28 cellular contexts compared by ENCODE assay signal in the genomic region with DNA sequence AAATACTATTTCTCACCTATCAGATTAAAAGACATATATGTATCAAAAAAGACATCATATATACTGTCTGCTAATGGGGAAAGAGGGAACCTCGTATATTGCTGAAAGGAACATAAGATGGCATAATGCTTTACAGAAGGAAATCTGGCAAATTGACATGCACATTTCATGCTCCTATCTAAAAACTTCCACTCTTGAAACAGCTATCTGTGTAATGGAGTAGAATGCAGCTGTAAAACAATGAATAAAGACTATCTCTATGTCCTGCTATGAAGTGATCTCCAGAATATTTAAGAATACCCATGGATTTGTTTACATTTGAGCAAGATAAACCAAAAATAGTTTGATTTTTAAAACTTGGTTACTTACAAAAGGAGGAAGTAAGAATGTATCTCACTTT.
DNase-seq lines count a peak whose midpoint lies in the region; ATAC-seq and TF ChIP-seq lines count a peak whose summit lies in the region.
"Had no signal": no experiment of that assay in that cellular context is flagged by ENCODE, and none has a peak within 500 bp of the region (broad histone marks: within the 10 kb centered on the region; RNA-seq: fewer than 3 reads in every experiment).

No MANE protein-coding gene starts in this region.

- peaks cover 99% of the 10 kb centered on the region for H3K79me2 ChIP-seq in DOHH2 (ENCODE audit: control insufficient read depth, low read length)

- peaks cover 36% of the 10 kb centered on the region for H3K36me3 Mint-ChIP-seq in WTC11

- intact Hi-C loops in posterior cingulate gyrus (cut with DNase I) = no loop called here

- POLR2A ChIA-PET in WTC11 (lab: Charles Lee) = no interaction called here

- no peak overlapping the region for H3K4me3 Mint-ChIP-seq in WTC11
- H3K4me3 Mint-ChIP-seq: activated naive CD4-positive, alpha-beta T cell treated with anti-CD3 and anti-CD28 coated beads, Interleukin-2, amount 50 U/mL, for 24 hours; activated T-helper 1 cell treated with anti-CD3 and anti-CD28 coated beads, Interleukin-12 subunit alpha, Interleukin-12 subunit beta, Interleukin-2, Interleukin-4 antibody, amounts not matched to agents 30 ng/mL and 10 ng/mL and 1 ng/mL, durations not matched to agents 14 hours and 24 hours and 36 hours had no signal

- H3K9me3 Mint-ChIP-seq in WTC11 = peaks cover 35% of the 10 kb centered on the region
- H3K9me3 Mint-ChIP-seq: activated naive CD4-positive, alpha-beta T cell treated with anti-CD3 and anti-CD28 coated beads, Interleukin-2, amount 50 U/mL, for 24 hours had no signal

- no peak overlapping the region for H3K27ac ChIP-seq in DOHH2 (ENCODE audit: low read depth, low read length)
- H3K27ac ChIP-seq: HL-60, pancreas, sigmoid colon, WERI-Rb-1 had no signal

- H3K27me3 Mint-ChIP-seq in WTC11 (ENCODE audit: low read depth) = no peaks in the 10 kb centered on the region
- H3K27me3 Mint-ChIP-seq: activated naive CD4-positive, alpha-beta T cell treated with anti-CD3 and anti-CD28 coated beads, Interleukin-2, amount 50 U/mL, for 24 hours; stimulated activated naive CD8-positive, alpha-beta T cell treated with anti-CD3 and anti-CD28 coated beads, Interleukin-15, Interleukin-2, amounts not matched to agents 100 ng/mL and 50 ng/mL, for 24 hours had no signal

- no peak overlapping the region for H3K4me3 ChIP-seq in DOHH2 (ENCODE audit: low read length)
- H3K4me3 ChIP-seq: GM12878, heart left ventricle, pancreas, sigmoid colon had no signal

- H3K9me2 ChIP-seq in DOHH2 (replicated peaks; ENCODE audit: control insufficient read depth, low read length) = no peaks in the 10 kb centered on the region

- H4K20me1 ChIP-seq in DOHH2 (ENCODE audit: control insufficient read depth, insufficient read depth, low read depth, low read length) = peaks cover 13% of the 10 kb centered on the region

- no peak for ATAC-seq in WTC11
- ATAC-seq: GM12878, SK-N-SH treated with all-trans-retinoic acid at 6 μM for 48 hours had no signal

- H3K27ac Mint-ChIP-seq in WTC11 = peak overlapping the region; percentile 66; the same call in 1 of the 2 replicates
- H3K27ac Mint-ChIP-seq: activated naive CD4-positive, alpha-beta T cell treated with anti-CD3 and anti-CD28 coated beads, Interleukin-2, amount 50 U/mL, for 24 hours; activated T-helper 1 cell treated with anti-CD3 and anti-CD28 coated beads, Interleukin-12 subunit alpha, Interleukin-12 subunit beta, Interleukin-2, Interleukin-4 antibody, amounts not matched to agents 30 ng/mL and 10 ng/mL and 1 ng/mL, durations not matched to agents 14 hours and 24 hours and 36 hours; stimulated activated naive CD8-positive, alpha-beta T cell treated with anti-CD3 and anti-CD28 coated beads, Interleukin-15, Interleukin-2, amounts not matched to agents 100 ng/mL and 50 ng/mL, for 24 hours had no signal

- H3F3A ChIP-seq in DOHH2 (ENCODE audit: control insufficient read depth, insufficient read depth) = peaks cover 6% of the 10 kb centered on the region; the same call in 1 of the 2 replicates

- H3K36me3 ChIP-seq in DOHH2 (ENCODE audit: control insufficient read depth, low read length) = peaks cover 71% of the 10 kb centered on the region
- H3K36me3 ChIP-seq: heart left ventricle, pancreas, sigmoid colon had no signal

- TF ChIP-seq CTCF in DOHH2 (IDR thresholded peaks at IDR 0.05; ENCODE audit: low read depth, low read length, poor library complexity, severe bottlenecking) (no peak), WTC11 (IDR thresholded peaks at IDR 0.05) (no peak)

- in situ Hi-C loops in G401 (cut with HindIII; ENCODE audit: low sequenced_read_pairs) = no loop called here

- DNase-seq in WTC11 (ENCODE audit: low spot score) = no peak
- peak; percentile 26 for DNase-seq in medulla oblongata (ENCODE audit: extremely low spot score)
- peak; percentile 70 for DNase-seq in superior temporal gyrus (ENCODE audit: extremely low spot score)
- DNase-seq in G401 (ENCODE audit: low spot score) = no peak
- no peak for DNase-seq in NCI-H128 (lab: John Stamatoyannopoulos, UW; ENCODE audit: unreplicated experiment)
- no peak for DNase-seq in posterior cingulate gyrus
- DNase-seq: activated CD4-positive, alpha-beta T cell treated with anti-CD3 and anti-CD28 coated beads, Interleukin-2, amount 50 U/mL, for 1 hour; anterior cingulate cortex; dermis blood vessel endothelial cell; DND-41; heart left ventricle; left cardiac atrium; mesendoderm; NCI-H1048; NCI-H187 treated with DMSO at 0.1 percent for 48 hours; NCI-H226; NCI-H748 treated with DMSO at 0.1 percent for 48 hours; pancreas; sigmoid colon; trophoblast cell; WERI-Rb-1 had no signal

- peaks cover 79% of the 10 kb centered on the region for H3K4me1 ChIP-seq in DOHH2 (ENCODE audit: control insufficient read depth, low read length)

- H3K27me3 ChIP-seq in DOHH2 (ENCODE audit: control insufficient read depth, low read length) = no peaks in the 10 kb centered on the region
- H3K27me3 ChIP-seq: heart left ventricle, pancreas, sigmoid colon had no signal

- H3K4me2 ChIP-seq in DOHH2 (ENCODE audit: low read length) = peak overlapping the region; percentile 8; the same call in 1 of the 2 replicates

- H3K4me1 Mint-ChIP-seq in WTC11 = peaks cover 56% of the 10 kb centered on the region

- CTCF ChIA-PET in WTC11 (lab: Charles Lee) = no interaction called here

- peaks cover 8% of the 10 kb centered on the region; the same call in 1 of the 2 replicates for H3K9me3 ChIP-seq in DOHH2 (ENCODE audit: control insufficient read depth, insufficient read depth, low read length)
- H3K9me3 ChIP-seq: pancreas, sigmoid colon had no signal

TF ChIP-seq in WTC11, 78 proteins besides CTCF, POLR2A, EP300 and RAD21 (continues in another document):
- TF ChIP-seq RORB (CRISPR knock-in tag; IDR thresholded peaks at IDR 0.05) (no peak), TEAD1 (CRISPR knock-in tag; IDR thresholded peaks at IDR 0.05) (no peak), MYBL2 (CRISPR knock-in tag; IDR thresholded peaks at IDR 0.05) (no peak), ELF4 (CRISPR knock-in tag; IDR thresholded peaks at IDR 0.05; ENCODE audit: low read depth) (no peak), JAZF1 (CRISPR knock-in tag; IDR thresholded peaks at IDR 0.05) (no peak), NR2C2 (CRISPR knock-in tag; IDR thresholded peaks at IDR 0.05) (no peak), JUN (CRISPR knock-in tag; IDR thresholded peaks at IDR 0.05) (no peak), GTF2I (CRISPR knock-in tag; conservative IDR thresholded peaks at IDR 0.05) (no peak)
- TF ChIP-seq, protein P1, sequence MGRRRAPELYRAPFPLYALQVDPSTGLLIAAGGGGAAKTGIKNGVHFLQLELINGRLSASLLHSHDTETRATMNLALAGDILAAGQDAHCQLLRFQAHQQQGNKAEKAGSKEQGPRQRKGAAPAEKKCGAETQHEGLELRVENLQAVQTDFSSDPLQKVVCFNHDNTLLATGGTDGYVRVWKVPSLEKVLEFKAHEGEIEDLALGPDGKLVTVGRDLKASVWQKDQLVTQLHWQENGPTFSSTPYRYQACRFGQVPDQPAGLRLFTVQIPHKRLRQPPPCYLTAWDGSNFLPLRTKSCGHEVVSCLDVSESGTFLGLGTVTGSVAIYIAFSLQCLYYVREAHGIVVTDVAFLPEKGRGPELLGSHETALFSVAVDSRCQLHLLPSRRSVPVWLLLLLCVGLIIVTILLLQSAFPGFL (CRISPR knock-in tag; IDR thresholded peaks at IDR 0.05; ENCODE audit: borderline replicate concordance) = no peak
- TF ChIP-seq, protein P2, sequence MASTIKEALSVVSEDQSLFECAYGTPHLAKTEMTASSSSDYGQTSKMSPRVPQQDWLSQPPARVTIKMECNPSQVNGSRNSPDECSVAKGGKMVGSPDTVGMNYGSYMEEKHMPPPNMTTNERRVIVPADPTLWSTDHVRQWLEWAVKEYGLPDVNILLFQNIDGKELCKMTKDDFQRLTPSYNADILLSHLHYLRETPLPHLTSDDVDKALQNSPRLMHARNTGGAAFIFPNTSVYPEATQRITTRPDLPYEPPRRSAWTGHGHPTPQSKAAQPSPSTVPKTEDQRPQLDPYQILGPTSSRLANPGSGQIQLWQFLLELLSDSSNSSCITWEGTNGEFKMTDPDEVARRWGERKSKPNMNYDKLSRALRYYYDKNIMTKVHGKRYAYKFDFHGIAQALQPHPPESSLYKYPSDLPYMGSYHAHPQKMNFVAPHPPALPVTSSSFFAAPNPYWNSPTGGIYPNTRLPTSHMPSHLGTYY (CRISPR knock-in tag; IDR thresholded peaks at IDR 0.05) = no peak
- TF ChIP-seq, protein P3, sequence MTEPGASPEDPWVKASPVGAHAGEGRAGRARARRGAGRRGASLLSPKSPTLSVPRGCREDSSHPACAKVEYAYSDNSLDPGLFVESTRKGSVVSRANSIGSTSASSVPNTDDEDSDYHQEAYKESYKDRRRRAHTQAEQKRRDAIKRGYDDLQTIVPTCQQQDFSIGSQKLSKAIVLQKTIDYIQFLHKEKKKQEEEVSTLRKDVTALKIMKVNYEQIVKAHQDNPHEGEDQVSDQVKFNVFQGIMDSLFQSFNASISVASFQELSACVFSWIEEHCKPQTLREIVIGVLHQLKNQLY (CRISPR knock-in tag; IDR thresholded peaks at IDR 0.05) = no peak
- TF ChIP-seq, protein P4, sequence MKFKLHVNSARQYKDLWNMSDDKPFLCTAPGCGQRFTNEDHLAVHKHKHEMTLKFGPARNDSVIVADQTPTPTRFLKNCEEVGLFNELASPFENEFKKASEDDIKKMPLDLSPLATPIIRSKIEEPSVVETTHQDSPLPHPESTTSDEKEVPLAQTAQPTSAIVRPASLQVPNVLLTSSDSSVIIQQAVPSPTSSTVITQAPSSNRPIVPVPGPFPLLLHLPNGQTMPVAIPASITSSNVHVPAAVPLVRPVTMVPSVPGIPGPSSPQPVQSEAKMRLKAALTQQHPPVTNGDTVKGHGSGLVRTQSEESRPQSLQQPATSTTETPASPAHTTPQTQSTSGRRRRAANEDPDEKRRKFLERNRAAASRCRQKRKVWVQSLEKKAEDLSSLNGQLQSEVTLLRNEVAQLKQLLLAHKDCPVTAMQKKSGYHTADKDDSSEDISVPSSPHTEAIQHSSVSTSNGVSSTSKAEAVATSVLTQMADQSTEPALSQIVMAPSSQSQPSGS (CRISPR knock-in tag; IDR thresholded peaks at IDR 0.05; ENCODE audit: borderline replicate concordance, low read depth) = no peak

Comparison
In these comparisons a context has a peak if more than half of its experiments do, and no peak if none do; other contexts are left out.
1. DNase-seq: peak in medulla oblongata (single experiment) and superior temporal gyrus (single experiment); none in WTC11 (single experiment), G401 (single experiment), NCI-H128 (single experiment) and posterior cingulate gyrus (0 of 10).